8 cellular contexts compared by ENCODE assay signal in genomic region chr19:4059931-4060620, GRCh38. TPM values are rescaled to one million over a fixed set of nuclear protein-coding genes. Genes with fewer than 3 reads are reported as not detected.
DNase-seq lines count a peak whose midpoint lies in the region; ATAC-seq and TF ChIP-seq lines count a peak whose summit lies in the region.

No MANE protein-coding gene starts in this region.

- peaks cover 21% of the 10 kb centered on the region for H4K20me1 ChIP-seq in SU-DHL-6 (ENCODE audit: low read depth, low read length)

- H3F3A ChIP-seq in SU-DHL-6 (ENCODE audit: insufficient read depth): no peaks in the 10 kb centered on the region

- no peaks in the 10 kb centered on the region for H3K9me3 ChIP-seq in CD8-positive, alpha-beta T cell (ENCODE audit: low read length)
- no peaks in the 10 kb centered on the region for H3K9me3 ChIP-seq in SU-DHL-6 (ENCODE audit: insufficient read depth, low read length)

- no peaks in the 10 kb centered on the region for H3K9me3 Mint-ChIP-seq in CD8-positive, alpha-beta T cell
- H3K9me3 Mint-ChIP-seq in chondrocyte (ENCODE audit: low read depth) (no peaks in the 10 kb centered on the region), natural killer cell (no peaks in the 10 kb centered on the region)

- H3K4me3 ChIP-seq in CD8-positive, alpha-beta T cell (ENCODE audit: low read depth, low read length): peak overlapping the region; percentile 35
- no peak overlapping the region for H3K4me3 ChIP-seq in SU-DHL-6 (ENCODE audit: insufficient read depth, low read length, poor library complexity, severe bottlenecking)

- H3K27me3 ChIP-seq in CD8-positive, alpha-beta T cell (ENCODE audit: insufficient read depth, low read length): no peaks in the 10 kb centered on the region
- no peaks in the 10 kb centered on the region for H3K27me3 ChIP-seq in SU-DHL-6 (ENCODE audit: low read length)

- H3K9me2 ChIP-seq in SU-DHL-6 (replicated peaks; ENCODE audit: insufficient read depth, low read length): no peaks in the 10 kb centered on the region

- intact Hi-C loops in CD8-positive, alpha-beta T cell (cut with DNase I, micrococcal nuclease): loop anchor here in 1 of 2 experiments (10.0 kb wide), 1 partner anchor 555 kb away; the partner anchor contains the start of genes DOHH and FZR1
- intact Hi-C loops in natural killer cell (cut with micrococcal nuclease): loop anchor here (2.0 kb wide), 1 partner anchor 49 kb away; no protein-coding TSS in a partner anchor

- peak overlapping the region; percentile 76 for H3K4me2 ChIP-seq in SU-DHL-6 (ENCODE audit: low read depth, low read length, poor library complexity, severe bottlenecking)

- H3K4me1 Mint-ChIP-seq in CD8-positive, alpha-beta T cell (ENCODE audit: low read depth): peaks cover 40% of the 10 kb centered on the region
- H3K4me1 Mint-ChIP-seq in chondrocyte (ENCODE audit: low read depth) (peaks cover 38% of the 10 kb centered on the region), natural killer cell (peaks cover 10 to 60% of the 10 kb centered on the region in 2 donors)

- peak overlapping the region; percentile 17 for H3K9ac ChIP-seq in SU-DHL-6 (ENCODE audit: low read length)

- H3K4me3 Mint-ChIP-seq in CD8-positive, alpha-beta T cell: peak overlapping the region; percentile 53
- H3K4me3 Mint-ChIP-seq in chondrocyte (ENCODE audit: unreplicated experiment) (no peak overlapping the region), natural killer cell (peak overlapping the region; percentile 77)

- ATAC-seq in CD8-positive, alpha-beta T cell: peak; percentile 59
- peak; percentile 67 to 81 (median 79) for ATAC-seq in natural killer cell
- ATAC-seq in HG02885 (IDR thresholded peaks at IDR 0.05; ENCODE audit: poor library complexity, unreplicated experiment): no peak

- peaks cover 19% of the 10 kb centered on the region for H3K36me3 ChIP-seq in CD8-positive, alpha-beta T cell (ENCODE audit: insufficient read depth, low read length)
- H3K36me3 ChIP-seq in SU-DHL-6 (ENCODE audit: low read length): no peaks in the 10 kb centered on the region

- H3K4me1 ChIP-seq in CD8-positive, alpha-beta T cell (ENCODE audit: insufficient read depth, low read length): peaks cover 68% of the 10 kb centered on the region

- peak overlapping the region; percentile 91 for H3K27ac Mint-ChIP-seq in CD8-positive, alpha-beta T cell
- H3K27ac Mint-ChIP-seq in chondrocyte (ENCODE audit: unreplicated experiment): peak overlapping the region; percentile 8
- peak overlapping the region; percentile 91 to 96 for H3K27ac Mint-ChIP-seq in natural killer cell

- peaks cover 99% of the 10 kb centered on the region for H3K79me2 ChIP-seq in SU-DHL-6 (ENCODE audit: insufficient read depth, low read length)

- CTCF ChIA-PET in CD8-positive, alpha-beta T cell (lab: Charles Lee): interaction anchor here (0.6 kb wide), 1 partner anchor 143 kb away, joined by 3 read pairs; no protein-coding TSS in a partner anchor

- peaks cover 22% of the 10 kb centered on the region for H3K36me3 Mint-ChIP-seq in CD8-positive, alpha-beta T cell
- H3K36me3 Mint-ChIP-seq in chondrocyte (ENCODE audit: low read depth): peaks cover 2% of the 10 kb centered on the region
- H3K36me3 Mint-ChIP-seq in natural killer cell: no peaks in the 10 kb centered on the region

- no peak overlapping the region for H2AFZ ChIP-seq in SU-DHL-6 (ENCODE audit: low read depth, low read length, severe bottlenecking)

- POLR2A ChIA-PET in CD8-positive, alpha-beta T cell (lab: Charles Lee): interaction anchor here (0.6 kb wide), 2 partner anchors 9 to 1975 kb away, joined by 4 to 6 read pairs; no protein-coding TSS in a partner anchor

- DNase-seq in CD8-positive, alpha-beta T cell: peak in 6 of 7 experiments; percentile 60 to 78 (median 70)
- DNase-seq in chondrocyte (ENCODE audit: low spot score) (no peak), natural killer cell (peak; percentile 85), DMS153 treated with DMSO at 0.1 percent for 48 hours (lab: John Stamatoyannopoulos, UW; ENCODE audit: unreplicated experiment) (no peak), NCI-H446 treated with DMSO at 0.1 percent for 48 hours (lab: John Stamatoyannopoulos, UW) (no peak), KG1 (lab: John Stamatoyannopoulos, UW) (no peak)

- H3K27me3 Mint-ChIP-seq in CD8-positive, alpha-beta T cell (ENCODE audit: low read depth): no peaks in the 10 kb centered on the region
- no peaks in the 10 kb centered on the region for H3K27me3 Mint-ChIP-seq in chondrocyte (ENCODE audit: low read depth)
- no peaks in the 10 kb centered on the region for H3K27me3 Mint-ChIP-seq in natural killer cell (ENCODE audit: low read depth in 2 of 2)

- no peak for TF ChIP-seq CTCF in CD8-positive, alpha-beta T cell (IDR thresholded peaks at IDR 0.05)
- TF ChIP-seq CTCF in SU-DHL-6 (IDR thresholded peaks at IDR 0.05; ENCODE audit: insufficient read depth, low read length, poor library complexity, severe bottlenecking): no peak
- no peak for TF ChIP-seq CTCF in chondrocyte (IDR thresholded peaks at IDR 0.05)
- no peak for TF ChIP-seq CTCF in natural killer cell (IDR thresholded peaks at IDR 0.05)

- peak overlapping the region; percentile 47 for H3K27ac ChIP-seq in CD8-positive, alpha-beta T cell (ENCODE audit: low read depth, low read length)
- H3K27ac ChIP-seq in SU-DHL-6 (ENCODE audit: low read depth, low read length): peak overlapping the region; percentile 42

RNA-seq across cellular contexts. Expression of gene ZBTB7A, which starts 6.6 kb away (rescaled TPM):
- 10 to 100 TPM; 58.2 to 64.5 TPM for total RNA-seq in CD8-positive, alpha-beta T cell
- total RNA-seq in chondrocyte (29.4 to 29.9 TPM (median 29.5 TPM) in 3 replicates), natural killer cell (10 to 100 TPM; 81.6 to 97.7 (median 82.9) TPM)

RNA-seq across cellular contexts. Expression of gene PIAS4, which starts 52.5 kb away (rescaled TPM):
- total RNA-seq in CD8-positive, alpha-beta T cell: 10 to 100 TPM; 11.6 to 14.9 TPM
- 26.3 to 29.7 TPM (median 26.7 TPM) in 3 replicates for total RNA-seq in chondrocyte
- 10 to 100 TPM; 25.4 to 39.4 (median 26.8) TPM for total RNA-seq in natural killer cell

Comparison
In these comparisons a context has a peak if more than half of its experiments do, and no peak if none do; other contexts are left out.
1. DNase-seq: peak in CD8-positive, alpha-beta T cell (6 of 7) and natural killer cell (single experiment); none in chondrocyte (single experiment), DMS153 treated with DMSO at 0.1 percent for 48 hours (single experiment), NCI-H446 treated with DMSO at 0.1 percent for 48 hours (single experiment) and KG1 (single experiment).
2. H3K27ac Mint-ChIP-seq: peak in every context shown above with its lines; median percentile 94 in natural killer cell; 91 in CD8-positive, alpha-beta T cell; 8 in chondrocyte.